Comparison of ENCODE assay signal across 25 cellular contexts in genomic region chr3:76532423-76532822, GRCh38.
"Had no signal": no experiment of that assay in that cellular context is flagged by ENCODE, and none has a peak within 500 bp of the region (broad histone marks: within the 10 kb centered on the region; RNA-seq: fewer than 3 reads in every experiment).

No MANE protein-coding gene starts in this region.

- H3K9me3 Mint-ChIP-seq: endodermal cell had no signal

- H3K36me3 ChIP-seq: colonic mucosa, esophagus muscularis mucosa, esophagus squamous epithelium, gastrocnemius medialis, gastroesophageal sphincter, heart left ventricle, heart right ventricle had no signal

- H3K27ac ChIP-seq: colonic mucosa, coronary artery, dorsolateral prefrontal cortex, epithelial cell of prostate, esophagus muscularis mucosa, esophagus squamous epithelium, foreskin keratinocyte, gastrocnemius medialis, gastroesophageal sphincter, heart left ventricle, heart right ventricle had no signal

- H3K27me3 ChIP-seq: colonic mucosa, dorsolateral prefrontal cortex, esophagus muscularis mucosa, esophagus squamous epithelium, foreskin keratinocyte, gastrocnemius medialis, gastroesophageal sphincter, heart left ventricle, heart right ventricle had no signal

- ATAC-seq: effector memory CD8-positive, alpha-beta T cell; esophagus mucosa; foreskin keratinocyte; gastrocnemius medialis; gastroesophageal sphincter; heart left ventricle; heart right ventricle had no signal

- H3K9me3 ChIP-seq: colonic mucosa, esophagus muscularis mucosa, esophagus squamous epithelium, gastrocnemius medialis, gastroesophageal sphincter, heart left ventricle, heart right ventricle had no signal

- DNase-seq: colonic mucosa; cortex of kidney; dermis blood vessel endothelial cell; dorsolateral prefrontal cortex; effector CD4-positive, alpha-beta T cell; effector CD8-positive, alpha-beta T cell; effector memory CD4-positive, alpha-beta T cell; effector memory CD8-positive, alpha-beta T cell; endodermal cell; erythroblast; esophagus squamous epithelium; foreskin fibroblast; foreskin keratinocyte; foreskin melanocyte; gastrocnemius medialis; glutamatergic neuron; head of caudate nucleus; heart left ventricle; heart right ventricle had no signal

- H3K27ac Mint-ChIP-seq: dendritic cell treated with granulocyte-macrophage colony-stimulating factor and Interleukin-4, amounts not matched to agents 40 ng/mL and 50 ng/mL, for 4 days; effector memory CD8-positive, alpha-beta T cell; endodermal cell had no signal

- H3K4me3 ChIP-seq: colonic mucosa, coronary artery, dorsolateral prefrontal cortex, esophagus muscularis mucosa, esophagus squamous epithelium, gastrocnemius medialis, gastroesophageal sphincter, heart left ventricle, heart right ventricle had no signal

- H3K27me3 Mint-ChIP-seq: dendritic cell treated with granulocyte-macrophage colony-stimulating factor and Interleukin-4, amounts not matched to agents 40 ng/mL and 50 ng/mL, for 4 days; effector memory CD8-positive, alpha-beta T cell had no signal

- H3K4me1 Mint-ChIP-seq: endodermal cell had no signal

- H3K4me3 Mint-ChIP-seq: dendritic cell treated with granulocyte-macrophage colony-stimulating factor and Interleukin-4, amounts not matched to agents 40 ng/mL and 50 ng/mL, for 4 days; effector memory CD8-positive, alpha-beta T cell; endodermal cell had no signal
